ENCODE assay signal across 14 cellular contexts in genomic region chr19:13505164-13505695, GRCh38. TPM values are rescaled to one million over a fixed set of nuclear protein-coding genes. Genes with fewer than 3 reads are reported as not detected.
A peak's percentile ranks its signal among the peaks of the same experiment; 100 is the strongest.
DNase-seq lines count a peak whose midpoint lies in the region; ATAC-seq lines count a peak whose summit lies in the region.
"Had no signal": no experiment of that assay in that cellular context is flagged by ENCODE, and none has a peak within 500 bp of the region (broad histone marks: within the 10 kb centered on the region; RNA-seq: fewer than 3 reads in every experiment).

No MANE protein-coding gene starts in this region.

- peaks cover 5% of the 10 kb centered on the region; the same call in 1 of the 2 replicates for H3K4me1 ChIP-seq in iPS-20b (ENCODE audit: insufficient read depth, low read length)

- no peaks in the 10 kb centered on the region for H3K9me3 ChIP-seq in iPS-20b (ENCODE audit: insufficient read depth, low read depth, low read length)

- no peak for ATAC-seq in GM21717 (IDR thresholded peaks at IDR 0.05; ENCODE audit: unreplicated experiment)
- ATAC-seq: activated CD8-positive, alpha-beta T cell treated with anti-CD3 and anti-CD28 coated beads, Interleukin-2, amount 10 ng/mL, durations not matched to agents 7 days and 5 days; esophagus mucosa had no signal

- H3K36me3 ChIP-seq in H7 (replicated peaks; ENCODE audit: control insufficient read depth, insufficient read depth, low read length) (no peaks in the 10 kb centered on the region), iPS-20b (ENCODE audit: insufficient read depth, low read depth, low read length) (peaks cover 8% of the 10 kb centered on the region; the same call in 1 of the 2 replicates)
- H3K36me3 ChIP-seq: tibial nerve had no signal

- peak overlapping the region; percentile 78; the same call in 1 of the 2 replicates for H3K9ac ChIP-seq in iPS-20b (ENCODE audit: low read depth, low read length)

- H3K4me3 ChIP-seq in H7 (ENCODE audit: insufficient read depth, low read depth, low read length) (peak overlapping the region; percentile 74), iPS-20b (ENCODE audit: low read length) (peak overlapping the region; percentile 94)

- H3K27ac ChIP-seq in angular gyrus (ENCODE audit: low read depth, low read length), result peak overlapping the region; percentile 2
- H3K27ac ChIP-seq in iPS-20b (ENCODE audit: low read length), result no peak overlapping the region
- H3K27ac ChIP-seq in temporal lobe (ENCODE audit: low read depth, low read length), result peak overlapping the region; percentile 36

- DNase-seq in H7 (no peak), T1000 (lab: John Stamatoyannopoulos, UW) (no peak), foreskin melanocyte (no peak)
- DNase-seq: activated CD8-positive, alpha-beta T cell treated with anti-CD3 and anti-CD28 coated beads, Interleukin-2, amount 10 ng/mL, durations not matched to agents 7 days and 5 days; dermis blood vessel endothelial cell; DND-41; NCI-H1436; small intestine had no signal

- peaks cover 36% of the 10 kb centered on the region for H3K27me3 ChIP-seq in H7 (ENCODE audit: control insufficient read depth, insufficient read depth, low read length)
- H3K27me3 ChIP-seq in iPS-20b (ENCODE audit: insufficient read depth, low read length), result peaks cover 53% of the 10 kb centered on the region

RNA-seq across cellular contexts. Expression of gene CACNA1A, which starts 1.0 kb away (rescaled TPM):
- total RNA-seq in H7 (2014; rRNA removed; shearing (Covaris generic)), result 2.8 and 4.1 TPM in 2 replicates
- total RNA-seq in temporal lobe, result 46.7 TPM
